11 cellular contexts compared by ENCODE assay signal in genomic region chr11:71999813-72000590, GRCh38. TPM values are rescaled to one million over a fixed set of nuclear protein-coding genes. Genes with fewer than 3 reads are reported as not detected.
A peak's percentile ranks its signal among the peaks of the same experiment; 100 is the strongest.
DNase-seq lines count a peak whose midpoint lies in the region; ATAC-seq, FAIRE-seq and TF ChIP-seq lines count a peak whose summit lies in the region.
"Had no signal": no experiment of that assay in that cellular context is flagged by ENCODE, and none has a peak within 500 bp of the region (broad histone marks: within the 10 kb centered on the region; RNA-seq: fewer than 3 reads in every experiment).

No MANE protein-coding gene starts in this region.

- 67 to 76% (median 72%) methylated on average over 14 of the region's 14 CpGs for WGBS in small intestine, 3 donors

- peaks cover 0 to 12% of the 10 kb centered on the region in 2 donors for H3K4me1 ChIP-seq in small intestine (ENCODE audit: control insufficient read depth in 2 of 2, insufficient read depth in 1 of 2, low read depth in 1 of 2, low read length in 1 of 2)

- H3K36me3 ChIP-seq in small intestine (ENCODE audit: control insufficient read depth in 2 of 2, insufficient read depth in 2 of 2, low read length in 2 of 2) = peaks cover 16 to 17% of the 10 kb centered on the region in 2 donors

- peaks cover 26% of the 10 kb centered on the region for H3K27me3 Mint-ChIP-seq in HFFc6 (ENCODE audit: insufficient read depth)

- FAIRE-seq in small intestine (lab: Jason Lieb, UNC) = no peak

- H3K27me3 ChIP-seq in layer of hippocampus (ENCODE audit: control insufficient read depth, insufficient read depth, low read length) (no peaks in the 10 kb centered on the region), small intestine (ENCODE audit: control insufficient read depth in 2 of 2, insufficient read depth in 2 of 2, low read length in 2 of 2) (no peaks in the 10 kb centered on the region)

- DNase-seq in HFFc6 (no peak), small intestine (no peak), activated gamma-delta T cell treated with Interleukin-2 at 50 U/mL for 16 hours (no peak), NCI-H2227 treated with DMSO at 0.1 percent for 48 hours (lab: John Stamatoyannopoulos, UW) (no peak), SK-N-DZ (ENCODE audit: low spot score) (no peak)
- no peak for DNase-seq in activated naive CD4-positive, alpha-beta T cell treated with anti-CD3 and anti-CD28 coated beads, Interleukin-2, amount 50 U/mL, for 72 hours (ENCODE audit: low spot score in 2 of 2)
- DNase-seq: GF-D8; RPMI8226; stimulated activated CD4-positive, alpha-beta T cell treated with anti-CD3 and anti-CD28 coated beads, Interleukin-15, amount 100 ng/mL, for 24 hours had no signal

- peak overlapping the region; percentile 43 for H3K27ac Mint-ChIP-seq in HFFc6
- peak overlapping the region; percentile 94 to 96 for H3K27ac Mint-ChIP-seq in activated naive CD4-positive, alpha-beta T cell treated with anti-CD3 and anti-CD28 coated beads, Interleukin-2, amount 50 U/mL, for 72 hours

- no peak overlapping the region for H3K4me3 Mint-ChIP-seq in HFFc6

- no peak for TF ChIP-seq CTCF in HFFc6 (IDR thresholded peaks at IDR 0.05)

- ATAC-seq in activated naive CD4-positive, alpha-beta T cell treated with anti-CD3 and anti-CD28 coated beads, Interleukin-2, amount 50 U/mL, for 72 hours = no peak
- ATAC-seq in GM21619 (IDR thresholded peaks at IDR 0.05; ENCODE audit: unreplicated experiment) = no peak

- peaks cover 18% of the 10 kb centered on the region for H3K36me3 Mint-ChIP-seq in HFFc6 (ENCODE audit: low read depth)
- H3K36me3 Mint-ChIP-seq in activated naive CD4-positive, alpha-beta T cell treated with anti-CD3 and anti-CD28 coated beads, Interleukin-2, amount 50 U/mL, for 72 hours = peaks cover 0 to 7% of the 10 kb centered on the region in 2 donors

- H3K27ac ChIP-seq in layer of hippocampus (ENCODE audit: low read depth, low read length) (peak overlapping the region; percentile 1), small intestine (ENCODE audit: low read depth in 1 of 2, low read length in 1 of 2) (peak overlapping the region; percentile 52 to 85)

- H3K4me3 ChIP-seq in small intestine (ENCODE audit: low read depth in 1 of 2, low read length in 2 of 2) = no peak overlapping the region

- no peaks in the 10 kb centered on the region for H3K9me3 ChIP-seq in small intestine (ENCODE audit: control insufficient read depth, low read depth)

- H3K4me1 Mint-ChIP-seq in HFFc6 (ENCODE audit: low read depth) = peaks cover 14% of the 10 kb centered on the region

- H3K9me3 Mint-ChIP-seq in HFFc6 = no peaks in the 10 kb centered on the region
- no peaks in the 10 kb centered on the region for H3K9me3 Mint-ChIP-seq in activated naive CD4-positive, alpha-beta T cell treated with anti-CD3 and anti-CD28 coated beads, Interleukin-2, amount 50 U/mL, for 72 hours

RNA-seq across cellular contexts. Expression of gene IL18BP, which starts 1.3 kb away (rescaled TPM):
- 1 to 10 TPM; 1.5 to 2.3 (median 1.8) TPM for total RNA-seq in HFFc6 (2021; fragmentation: NEBNext Ultra II Directional; extraction: Animal tissue kit (Norgen Biotek cat#: 25700))
- 10 to 100 TPM; 12.5 to 13.8 TPM for total RNA-seq in activated naive CD4-positive, alpha-beta T cell treated with anti-CD3 and anti-CD28 coated beads, Interleukin-2, amount 50 U/mL, for 72 hours
- 1 to 10 TPM; 3.2 to 9.6 (median 5.6) TPM for polyA plus RNA-seq in small intestine
- 3.5 and 4.6 TPM in 2 replicates for polyA plus RNA-seq in SK-N-DZ (2014; cell fraction: cytosol; rRNA removed)
- 24.1 and 42.9 TPM in 2 replicates for polyA plus RNA-seq in SK-N-DZ (2014; cell fraction: nucleus; rRNA removed)

Comparison
In these comparisons a context has a peak if more than half of its experiments do, and no peak if none do; other contexts are left out.
1. RNA of gene IL18BP, which starts 1.3 kb away (total RNA-seq): 12.5 to 13.8 TPM in activated naive CD4-positive, alpha-beta T cell treated with anti-CD3 and anti-CD28 coated beads, Interleukin-2, amount 50 U/mL, for 72 hours; 1.5 to 2.3 TPM in HFFc6; every median in the first group is over 4 times any median in the second.